1 cellular context compared by ENCODE assay signal in genomic region chr1:154466136-154466665, GRCh38.
TF ChIP-seq lines count a peak whose summit lies in the region.

No MANE protein-coding gene starts in this region.

TF ChIP-seq in K562, 482 proteins besides CTCF, POLR2A, EP300 and RAD21:
- peak; percentile 99 for TF ChIP-seq ZNF316 (IDR thresholded peaks at IDR 0.05)
- peak; percentile 96 for TF ChIP-seq MAFK (IDR thresholded peaks at IDR 0.05; ENCODE audit: low read length)
- TF ChIP-seq MAFF (IDR thresholded peaks at IDR 0.05; ENCODE audit: low read length), result peak; percentile 96
- TF ChIP-seq NEUROD1 (IDR thresholded peaks at IDR 0.05; ENCODE audit: borderline replicate concordance, low read depth, low read length, partially characterized antibody), result no peak
- TF ChIP-seq C11orf30 (IDR thresholded peaks at IDR 0.05; ENCODE audit: low read depth), result peak; percentile 97
- peak; percentile 25; the same call in 1 of the 2 replicates for TF ChIP-seq NFE2 (IDR thresholded peaks at IDR 0.05; ENCODE audit: low read depth)
- TF ChIP-seq MEIS2 (IDR thresholded peaks at IDR 0.05; ENCODE audit: partially characterized antibody), result no peak
- no peak for TF ChIP-seq SMARCA4 (IDR thresholded peaks at IDR 0.05)
- TF ChIP-seq MAFG (tag; conservative IDR thresholded peaks at IDR 0.05), result peak; percentile 96
